1 cellular context compared by ENCODE assay signal in the genomic region with DNA sequence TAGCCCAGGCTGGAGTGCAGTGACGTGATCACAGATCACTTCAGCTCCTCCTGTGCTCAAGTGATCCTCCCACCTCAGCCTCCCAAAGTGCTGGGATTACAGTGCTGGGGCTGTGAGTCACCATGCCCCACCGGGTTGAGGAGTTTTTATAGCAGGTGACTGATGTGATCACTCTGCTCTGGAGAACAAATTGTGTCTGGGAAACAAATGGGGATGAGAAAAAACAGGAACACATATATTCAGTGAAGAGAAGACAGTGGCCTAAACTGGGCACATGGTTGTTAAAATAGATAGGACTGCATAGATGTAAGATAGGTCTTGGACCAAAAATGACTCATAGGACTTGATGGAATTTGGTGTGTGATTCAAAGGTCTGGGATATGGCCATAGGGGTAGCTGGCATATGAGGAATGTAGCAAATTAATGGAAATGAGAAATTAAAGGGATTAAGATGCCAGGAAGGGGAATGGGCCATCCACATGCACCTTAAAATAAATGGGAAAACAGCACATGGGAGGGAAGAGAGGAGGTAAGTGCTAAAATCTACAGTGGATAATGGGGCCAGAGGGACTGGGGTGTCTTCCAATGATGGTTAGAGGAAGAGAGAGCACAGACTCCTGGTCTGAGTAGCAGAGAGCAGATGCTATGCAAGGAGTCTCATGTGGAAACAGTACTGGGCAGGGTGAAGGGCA.
TF ChIP-seq lines count a peak whose summit lies in the region.

No MANE protein-coding gene starts in this region.

TF ChIP-seq in GM23338, 12 proteins besides CTCF, POLR2A, EP300 and RAD21 (continued from another document):
- TF ChIP-seq ZNF462 (CRISPR knock-in tag; IDR thresholded peaks at IDR 0.05) (no peak), NANOG (IDR thresholded peaks at IDR 0.05; ENCODE audit: borderline replicate concordance) (no peak), POLR2AphosphoS5 (IDR thresholded peaks at IDR 0.05; ENCODE audit: low read depth) (no peak), ETS1 (IDR thresholded peaks at IDR 0.05) (no peak)
